In genomic region chr18:36704656-36705055, GRCh38 we compare ENCODE assay signal across 18 cellular contexts.
DNase-seq lines count a peak whose midpoint lies in the region; ATAC-seq and TF ChIP-seq lines count a peak whose summit lies in the region.
"Had no signal": no experiment of that assay in that cellular context is flagged by ENCODE, and none has a peak within 500 bp of the region (broad histone marks: within the 10 kb centered on the region; RNA-seq: fewer than 3 reads in every experiment).

No MANE protein-coding gene starts in this region.

- H3K14ac ChIP-seq in IMR-90 (replicated peaks; ENCODE audit: low read depth, low read length) (no peak overlapping the region), neuronal stem cell (ENCODE audit: low read length) (no peak overlapping the region)

- dilution Hi-C loops in IMR-90 (cut with HindIII; ENCODE audit: low sequenced_read_pairs, unreplicated experiment) = no loop called here

- intact Hi-C loops in IMR-90 (cut with micrococcal nuclease) (no loop called here), vagina (cut with DNase I) (no loop called here)

- BruUV-seq in IMR-90 (replicated peaks; lab: Mats Ljungman, UMichigan) = no TSS peak

- H3K4me1 Mint-ChIP-seq in CD8-positive, alpha-beta memory T cell = no peaks in the 10 kb centered on the region
- H3K4me1 Mint-ChIP-seq: B cell, IgD-negative memory B cell had no signal

- H4K91ac ChIP-seq in IMR-90 (ENCODE audit: insufficient read depth, low read depth, low read length) = no peak overlapping the region; the same call in 1 of the 2 replicates
- H4K91ac ChIP-seq in neuronal stem cell (ENCODE audit: low read depth, low read length, poor library complexity) = no peak overlapping the region

- H3K79me1 ChIP-seq in IMR-90 (ENCODE audit: low read depth in 1 of 2, low read length in 2 of 2) (peaks cover 10 to 58% of the 10 kb centered on the region in 2 experiments; a peak in 3 of 4 replicates), neuronal stem cell (ENCODE audit: low read depth, low read length) (no peaks in the 10 kb centered on the region)

- H3K4me3 ChIP-seq in IMR-90 (ENCODE audit: insufficient read depth, low read depth, low read length) (no peak overlapping the region), neuronal stem cell (ENCODE audit: low read length in 2 of 2) (no peak overlapping the region), vagina (no peak overlapping the region)
- H3K4me3 ChIP-seq in CD8-positive, alpha-beta memory T cell (ENCODE audit: low read length) = no peak overlapping the region
- H3K4me3 ChIP-seq: BLaER1 treated with 17β-estradiol and CSF1 and Interleukin-3, amounts not matched to agents 10 nM and 100 nM; GM23248 had no signal

- CTCF ChIA-PET in IMR-90 (lab: Yijun Ruan, JAX) = no interaction called here
- CTCF ChIA-PET in CD8-positive, alpha-beta memory T cell (lab: Charles Lee) = no interaction called here

- H3K36me3 ChIP-seq in IMR-90 (ENCODE audit: control insufficient read depth, insufficient read depth, low read length) (no peaks in the 10 kb centered on the region), neuronal stem cell (replicated peaks in 1 of 2; ENCODE audit: control insufficient read depth in 2 of 2, insufficient read depth in 2 of 2, low read length in 2 of 2) (peaks cover 5 to 57% of the 10 kb centered on the region in 2 donors), vagina (no peaks in the 10 kb centered on the region)
- H3K36me3 ChIP-seq in CD8-positive, alpha-beta memory T cell (ENCODE audit: insufficient read depth, low read length) = no peaks in the 10 kb centered on the region
- H3K36me3 ChIP-seq: BLaER1 treated with 17β-estradiol and CSF1 and Interleukin-3, amounts not matched to agents 10 nM and 100 nM had no signal

- no peak overlapping the region for H2BK5ac ChIP-seq in IMR-90 (ENCODE audit: low read depth, low read length, poor library complexity, severe bottlenecking)
- H2BK5ac ChIP-seq in neuronal stem cell (ENCODE audit: low read length) = peak overlapping the region; percentile 9

- H3K4me1 ChIP-seq in IMR-90 (ENCODE audit: control insufficient read depth, insufficient read depth, low read length) = peaks cover 10% of the 10 kb centered on the region
- H3K4me1 ChIP-seq in neuronal stem cell (ENCODE audit: control insufficient read depth in 2 of 2, insufficient read depth in 1 of 2, low read depth in 1 of 2, low read length in 2 of 2) = peaks cover 0 to 4% of the 10 kb centered on the region in 2 donors
- peaks cover 31% of the 10 kb centered on the region for H3K4me1 ChIP-seq in vagina
- no peaks in the 10 kb centered on the region for H3K4me1 ChIP-seq in CD8-positive, alpha-beta memory T cell (ENCODE audit: insufficient read depth, low read length)
- H3K4me1 ChIP-seq: BLaER1 treated with 17β-estradiol and CSF1 and Interleukin-3, amounts not matched to agents 10 nM and 100 nM had no signal

- H2BK15ac ChIP-seq in IMR-90 (ENCODE audit: low read depth, low read length) (no peak overlapping the region), neuronal stem cell (ENCODE audit: low read length) (no peak overlapping the region)

- in situ Hi-C loops in IMR-90 (cut with MboI; ENCODE audit: low sequenced_read_pairs) = no loop called here

- TF ChIP-seq POLR2A in IMR-90 (IDR thresholded peaks at IDR 0.05; ENCODE audit: low read depth, low read length) = no peak
- TF ChIP-seq POLR2A in vagina (IDR thresholded peaks at IDR 0.05) = no peak

- H3K4me2 ChIP-seq in IMR-90 (ENCODE audit: low read depth, low read length) (no peak overlapping the region), neuronal stem cell (ENCODE audit: insufficient read depth, low read length, poor library complexity, severe bottlenecking) (no peak overlapping the region)
- H3K4me2 ChIP-seq: BLaER1 treated with 17β-estradiol and CSF1 and Interleukin-3, amounts not matched to agents 10 nM and 100 nM had no signal

- no peak overlapping the region for H3K27ac Mint-ChIP-seq in CD8-positive, alpha-beta memory T cell
- H3K27ac Mint-ChIP-seq: B cell; CD8-positive, alpha-beta T cell; IgD-negative memory B cell had no signal

- H3K56ac ChIP-seq in IMR-90 (ENCODE audit: extremely low read depth, insufficient read depth, low read length) = no peak overlapping the region

- no peaks in the 10 kb centered on the region; the same call in 1 of the 2 replicates for H4K20me1 ChIP-seq in IMR-90 (ENCODE audit: insufficient read depth, low read length)
- H4K20me1 ChIP-seq: BLaER1 treated with 17β-estradiol and CSF1 and Interleukin-3, amounts not matched to agents 10 nM and 100 nM had no signal

- no peaks in the 10 kb centered on the region for H3K36me3 Mint-ChIP-seq in CD8-positive, alpha-beta memory T cell
- H3K36me3 Mint-ChIP-seq: CD8-positive, alpha-beta T cell had no signal

- no peak overlapping the region for H2AK9ac ChIP-seq in IMR-90 (replicated peaks; ENCODE audit: low read depth, low read length, poor library complexity)

- no peak for TF ChIP-seq RAD21 in IMR-90 (IDR thresholded peaks at IDR 0.05; ENCODE audit: low read length)

- H2BK12ac ChIP-seq in neuronal stem cell (ENCODE audit: low read length) = no peak overlapping the region

- no peaks in the 10 kb centered on the region for H3K9me3 ChIP-seq in IMR-90 (ENCODE audit: control insufficient read depth, insufficient read depth, low read length)
- no peaks in the 10 kb centered on the region for H3K9me3 ChIP-seq in neuronal stem cell (replicated peaks in 1 of 2; ENCODE audit: control insufficient read depth in 2 of 2, insufficient read depth in 1 of 2, low read depth in 1 of 2, low read length in 2 of 2)
- no peaks in the 10 kb centered on the region for H3K9me3 ChIP-seq in vagina
- H3K9me3 ChIP-seq in CD8-positive, alpha-beta memory T cell (ENCODE audit: low read length) = no peaks in the 10 kb centered on the region
- H3K9me3 ChIP-seq: BLaER1 treated with 17β-estradiol and CSF1 and Interleukin-3, amounts not matched to agents 10 nM and 100 nM had no signal

- ATAC-seq in IMR-90 (ENCODE audit: low read depth) (no peak), GM21576 (IDR thresholded peaks at IDR 0.05; ENCODE audit: unreplicated experiment) (no peak)
- ATAC-seq: CD8-positive, alpha-beta T cell had no signal

- POLR2A ChIA-PET in IMR-90 (lab: Charles Lee; ENCODE audit: unreplicated experiment) = no interaction called here
- POLR2A ChIA-PET in CD8-positive, alpha-beta memory T cell (lab: Charles Lee) = no interaction called here

- no peak for DNase-seq in IMR-90
- peak; percentile 53 for DNase-seq in left kidney (ENCODE audit: low read depth, low spot score)
- no peak for DNase-seq in neuronal stem cell (ENCODE audit: low spot score)
- DNase-seq in vagina (ENCODE audit: extremely low spot score in 2 of 2) = no peak
- DNase-seq in NCI-H1930 (lab: John Stamatoyannopoulos, UW) = no peak
- DNase-seq in CD8-positive, alpha-beta memory T cell = no peak
- DNase-seq: CD8-positive, alpha-beta T cell; COR-L47; DMS 273 treated with DMSO at 0.1 percent for 48 hours; DMS53; DND-41; EL; GM23248; HCEC 1CT had no signal

- H4K8ac ChIP-seq in IMR-90 (ENCODE audit: low read depth in 2 of 2, low read length in 2 of 2) (no peak overlapping the region), neuronal stem cell (ENCODE audit: low read depth, low read length) (no peak overlapping the region)

- H4K5ac ChIP-seq in IMR-90 (ENCODE audit: low read depth, low read length) = no peak overlapping the region

- no peak overlapping the region for H3K9ac ChIP-seq in IMR-90 (ENCODE audit: low read depth, low read length)
- H3K9ac ChIP-seq in neuronal stem cell (ENCODE audit: low read depth, low read length, poor library complexity) = no peak overlapping the region
- H3K9ac ChIP-seq: BLaER1 treated with 17β-estradiol and CSF1 and Interleukin-3, amounts not matched to agents 10 nM and 100 nM; GM23248 had no signal

- no peak overlapping the region for H2BK20ac ChIP-seq in IMR-90 (ENCODE audit: low read depth, low read length)

- H3K27me3 ChIP-seq in IMR-90 (ENCODE audit: control insufficient read depth, insufficient read depth, low read length) = no peaks in the 10 kb centered on the region
- no peaks in the 10 kb centered on the region for H3K27me3 ChIP-seq in neuronal stem cell (ENCODE audit: control insufficient read depth in 3 of 3, insufficient read depth in 3 of 3, low read depth in 1 of 3, low read length in 3 of 3)
- H3K27me3 ChIP-seq in vagina = no peaks in the 10 kb centered on the region
- no peaks in the 10 kb centered on the region for H3K27me3 ChIP-seq in CD8-positive, alpha-beta memory T cell (ENCODE audit: insufficient read depth, low read length, poor library complexity, severe bottlenecking)
- H3K27me3 ChIP-seq: BLaER1 treated with 17β-estradiol and CSF1 and Interleukin-3, amounts not matched to agents 10 nM and 100 nM had no signal

- H3K4ac ChIP-seq in IMR-90 (ENCODE audit: low read depth, low read length) (no peak overlapping the region; the same call in 1 of the 2 replicates), neuronal stem cell (ENCODE audit: low read length) (no peak overlapping the region)

- no peak overlapping the region for H3K27ac ChIP-seq in IMR-90 (ENCODE audit: insufficient read depth, low read length)
- H3K27ac ChIP-seq in neuronal stem cell (replicated peaks; ENCODE audit: low read length) = no peak overlapping the region
- H3K27ac ChIP-seq in vagina = peak overlapping the region; percentile 27
- no peak overlapping the region for H3K27ac ChIP-seq in CD8-positive, alpha-beta memory T cell (ENCODE audit: low read depth, low read length)
- H3K27ac ChIP-seq: BLaER1 treated with 17β-estradiol and CSF1 and Interleukin-3, amounts not matched to agents 10 nM and 100 nM; GM23248 had no signal

- H2BK120ac ChIP-seq in IMR-90 (ENCODE audit: low read depth, low read length) = no peak overlapping the region
- no peak overlapping the region for H2BK120ac ChIP-seq in neuronal stem cell (ENCODE audit: low read depth, low read length)

- H2AK5ac ChIP-seq in IMR-90 (ENCODE audit: low read depth, low read length) = 0 out of 2 replicates have a peak overlapping the region, but pooled peaks have one; percentile 18
- no peak overlapping the region for H2AK5ac ChIP-seq in neuronal stem cell (ENCODE audit: low read depth, low read length)

- H3K23ac ChIP-seq in IMR-90 (ENCODE audit: low read depth, low read length) = 0 out of 2 replicates have a peak overlapping the region, but pooled peaks have one; percentile 12
- H3K23ac ChIP-seq in neuronal stem cell (ENCODE audit: low read depth, low read length, poor library complexity) = peak overlapping the region; percentile 47

- peaks cover 16 to 47% of the 10 kb centered on the region in 2 donors for H3K27me3 Mint-ChIP-seq in CD8-positive, alpha-beta memory T cell

- no peak overlapping the region for H3K4me3 Mint-ChIP-seq in CD8-positive, alpha-beta memory T cell
- H3K4me3 Mint-ChIP-seq: B cell; CD8-positive, alpha-beta T cell; IgD-negative memory B cell had no signal

- no peak for TF ChIP-seq CTCF in IMR-90 (conservative IDR thresholded peaks at IDR 0.05; ENCODE audit: low read depth, low read length)
- TF ChIP-seq CTCF in vagina (IDR thresholded peaks at IDR 0.05) = no peak

- H3K9me3 Mint-ChIP-seq in CD8-positive, alpha-beta memory T cell = no peaks in the 10 kb centered on the region
- H3K9me3 Mint-ChIP-seq: CD8-positive, alpha-beta T cell; IgD-negative memory B cell had no signal

- no peak overlapping the region for H2AFZ ChIP-seq in IMR-90 (replicated peaks; ENCODE audit: low read length, poor library complexity)
- no peak overlapping the region for H2AFZ ChIP-seq in neuronal stem cell (ENCODE audit: low read length)
- H2AFZ ChIP-seq: GM23248 had no signal

- no peak overlapping the region for H3K18ac ChIP-seq in IMR-90 (ENCODE audit: low read depth, low read length)
- no peak overlapping the region for H3K18ac ChIP-seq in neuronal stem cell (ENCODE audit: low read length)

- no CpG with 5 or more reads among the region's 8 CpGs for WGBS in IMR-90 (ENCODE audit: extremely low coverage in 2 of 2, insufficient read length in 1 of 2), 2 experiments
- WGBS in neuronal stem cell (ENCODE audit: extremely low coverage in 2 of 2, insufficient read length in 2 of 2, insufficient replicate concordance in 1 of 2), 2 donors = no CpG with 5 or more reads among the region's 8 CpGs

- H3K9me1 ChIP-seq in IMR-90 (ENCODE audit: insufficient read depth, low read length) = peaks cover 18% of the 10 kb centered on the region
